ENCODE assay signal across 8 cellular contexts in genomic region chr3:27649277-27649676, GRCh38.
"Had no signal": no experiment of that assay in that cellular context is flagged by ENCODE, and none has a peak within 500 bp of the region (broad histone marks: within the 10 kb centered on the region; RNA-seq: fewer than 3 reads in every experiment).

No MANE protein-coding gene starts in this region.

- FAIRE-seq: H1, H54, K562 had no signal

- H3K4me3 ChIP-seq: GM23338, K562 had no signal

- H3K4me3 Mint-ChIP-seq: GM23338, H9 had no signal

- H3K4me2 ChIP-seq: GM23338 had no signal

- H3K27ac Mint-ChIP-seq: GM23338 had no signal

- DNase-seq: H9, HCEC 1CT, IMR-90, KG1 had no signal

- ATAC-seq: GM23338, K562 had no signal
